Comparison of ENCODE assay signal across 10 cellular contexts in genomic region chrX:15301924-15302323, GRCh38. TPM values are rescaled to one million over a fixed set of nuclear protein-coding genes. Genes with fewer than 3 reads are reported as not detected.
A peak's percentile ranks its signal among the peaks of the same experiment; 100 is the strongest.
DNase-seq lines count a peak whose midpoint lies in the region; ATAC-seq and TF ChIP-seq lines count a peak whose summit lies in the region.
"Had no signal": no experiment of that assay in that cellular context is flagged by ENCODE, and none has a peak within 500 bp of the region (broad histone marks: within the 10 kb centered on the region; RNA-seq: fewer than 3 reads in every experiment).

No MANE protein-coding gene starts in this region.

- no peaks in the 10 kb centered on the region for H3K4me1 ChIP-seq in left lung
- H3K4me1 ChIP-seq in vagina = no peaks in the 10 kb centered on the region

- no peak overlapping the region for H3K27ac Mint-ChIP-seq in activated CD8-positive, alpha-beta T cell treated with anti-CD3 and anti-CD28 coated beads, Interleukin-2, amount 10 ng/mL, durations not matched to agents 7 days and 5 days
- H3K27ac Mint-ChIP-seq: stimulated activated naive CD8-positive, alpha-beta T cell treated with anti-CD3 and anti-CD28 coated beads, Interleukin-15, Interleukin-2, amounts not matched to agents 100 ng/mL and 50 ng/mL, for 24 hours had no signal

- H3K27ac ChIP-seq in left lung = peak overlapping the region; percentile 33 to 37
- no peak overlapping the region for H3K27ac ChIP-seq in vagina
- no peak overlapping the region for H3K27ac ChIP-seq in WERI-Rb-1

- TF ChIP-seq CTCF in AG10803 (conservative IDR thresholded peaks at IDR 0.05; ENCODE audit: low read length) (no peak), left lung (IDR thresholded peaks at IDR 0.05) (no peak), vagina (IDR thresholded peaks at IDR 0.05) (no peak), WERI-Rb-1 (IDR thresholded peaks at IDR 0.05; ENCODE audit: low read depth, low read length) (no peak)

- no peaks in the 10 kb centered on the region for H3K27me3 ChIP-seq in left lung
- H3K27me3 ChIP-seq in vagina = no peaks in the 10 kb centered on the region
- peaks cover 25% of the 10 kb centered on the region for H3K27me3 ChIP-seq in WERI-Rb-1 (ENCODE audit: insufficient read depth, low read depth, severe bottlenecking)

- POLR2A ChIA-PET in activated CD8-positive, alpha-beta T cell treated with anti-CD3 and anti-CD28 coated beads, Interleukin-2, amount 10 ng/mL, durations not matched to agents 7 days and 5 days (lab: Charles Lee) = no interaction called here

- peaks cover 12% of the 10 kb centered on the region for H3K4me1 Mint-ChIP-seq in activated CD8-positive, alpha-beta T cell treated with anti-CD3 and anti-CD28 coated beads, Interleukin-2, amount 10 ng/mL, durations not matched to agents 7 days and 5 days (ENCODE audit: low read depth)

- no peaks in the 10 kb centered on the region for H3K9me3 ChIP-seq in left lung
- H3K9me3 ChIP-seq in vagina = no peaks in the 10 kb centered on the region
- H3K9me3 ChIP-seq in WERI-Rb-1 (ENCODE audit: severe bottlenecking) = no peaks in the 10 kb centered on the region

- ATAC-seq in activated CD8-positive, alpha-beta T cell treated with anti-CD3 and anti-CD28 coated beads, Interleukin-2, amount 10 ng/mL, durations not matched to agents 7 days and 5 days = peak; percentile 39
- ATAC-seq in left lung (peak; percentile 86), HG03439 (IDR thresholded peaks at IDR 0.05; ENCODE audit: unreplicated experiment) (no peak)

- TF ChIP-seq POLR2A in vagina (IDR thresholded peaks at IDR 0.05) = no peak

- no peaks in the 10 kb centered on the region for H3K27me3 Mint-ChIP-seq in activated CD8-positive, alpha-beta T cell treated with anti-CD3 and anti-CD28 coated beads, Interleukin-2, amount 10 ng/mL, durations not matched to agents 7 days and 5 days (ENCODE audit: low read depth)
- H3K27me3 Mint-ChIP-seq: stimulated activated naive CD8-positive, alpha-beta T cell treated with anti-CD3 and anti-CD28 coated beads, Interleukin-15, Interleukin-2, amounts not matched to agents 100 ng/mL and 50 ng/mL, for 24 hours had no signal

- no peak overlapping the region for H3K4me3 Mint-ChIP-seq in activated CD8-positive, alpha-beta T cell treated with anti-CD3 and anti-CD28 coated beads, Interleukin-2, amount 10 ng/mL, durations not matched to agents 7 days and 5 days
- H3K4me3 Mint-ChIP-seq: stimulated activated naive CD8-positive, alpha-beta T cell treated with anti-CD3 and anti-CD28 coated beads, Interleukin-15, Interleukin-2, amounts not matched to agents 100 ng/mL and 50 ng/mL, for 24 hours had no signal

- no peaks in the 10 kb centered on the region for H3K36me3 ChIP-seq in left lung
- H3K36me3 ChIP-seq in vagina = no peaks in the 10 kb centered on the region
- no peaks in the 10 kb centered on the region for H3K36me3 ChIP-seq in WERI-Rb-1

- no peak overlapping the region for H3K4me3 ChIP-seq in AG10803 (ENCODE audit: low read length)
- no peak overlapping the region for H3K4me3 ChIP-seq in left lung
- no peak overlapping the region for H3K4me3 ChIP-seq in vagina
- H3K4me3 ChIP-seq in WERI-Rb-1 (ENCODE audit: low read depth, low read length) = no peak overlapping the region

- CTCF ChIA-PET in activated CD8-positive, alpha-beta T cell treated with anti-CD3 and anti-CD28 coated beads, Interleukin-2, amount 10 ng/mL, durations not matched to agents 7 days and 5 days (lab: Charles Lee) = interaction anchor here (1.0 to 2.0 kb wide), 3 partner anchors 11 to 165 kb away, joined by 4 to 5 read pairs (median 5); no protein-coding TSS in a partner anchor

- intact Hi-C loops in left lung (cut with DNase I) (no loop called here), vagina (cut with DNase I) (no loop called here)

- H3K9me3 Mint-ChIP-seq in activated CD8-positive, alpha-beta T cell treated with anti-CD3 and anti-CD28 coated beads, Interleukin-2, amount 10 ng/mL, durations not matched to agents 7 days and 5 days (ENCODE audit: insufficient read depth) = no peaks in the 10 kb centered on the region
- H3K9me3 Mint-ChIP-seq: stimulated activated naive CD8-positive, alpha-beta T cell treated with anti-CD3 and anti-CD28 coated beads, Interleukin-15, Interleukin-2, amounts not matched to agents 100 ng/mL and 50 ng/mL, for 24 hours had no signal

- H3K36me3 Mint-ChIP-seq in activated CD8-positive, alpha-beta T cell treated with anti-CD3 and anti-CD28 coated beads, Interleukin-2, amount 10 ng/mL, durations not matched to agents 7 days and 5 days (ENCODE audit: low read depth) = no peaks in the 10 kb centered on the region

- DNase-seq in AG10803 (ENCODE audit: low read depth) (peak; percentile 40), HCEC 1CT (peak; percentile 56), left lung (peak in 1 of 2 donors; percentile 81), vagina (ENCODE audit: extremely low spot score in 2 of 2) (no peak), islet precursor cell (no peak), WERI-Rb-1 (no peak)
- peak; percentile 44 for DNase-seq in activated CD8-positive, alpha-beta T cell treated with anti-CD3 and anti-CD28 coated beads, Interleukin-2, amount 10 ng/mL, durations not matched to agents 7 days and 5 days

RNA-seq across cellular contexts. Expression of gene ASB11, which starts 13.5 kb away (rescaled TPM):
- total RNA-seq in activated CD8-positive, alpha-beta T cell treated with anti-CD3 and anti-CD28 coated beads, Interleukin-2, amount 10 ng/mL, durations not matched to agents 7 days and 5 days = not detected
- total RNA-seq in left lung = under 1 TPM; 0.13 to 0.17 TPM
- not detected for total RNA-seq in vagina
- total RNA-seq: kidney epithelial cell had no signal

RNA-seq across cellular contexts. Expression of gene ASB9, which starts 32.0 kb away (rescaled TPM):
- total RNA-seq in activated CD8-positive, alpha-beta T cell treated with anti-CD3 and anti-CD28 coated beads, Interleukin-2, amount 10 ng/mL, durations not matched to agents 7 days and 5 days = under 1 TPM; 0.18 to 0.34 TPM
- total RNA-seq in left lung (1 to 10 TPM; 2.7 to 4.3 TPM), vagina (2.0 TPM)

RNA-seq across cellular contexts. Expression of gene PIGA, which starts 33.4 kb away (rescaled TPM):
- total RNA-seq in activated CD8-positive, alpha-beta T cell treated with anti-CD3 and anti-CD28 coated beads, Interleukin-2, amount 10 ng/mL, durations not matched to agents 7 days and 5 days = 10 to 100 TPM; 19.0 to 20.9 TPM
- 100 to 1,000 TPM in 1 of 2 donors, 10 to 100 TPM in 1; 26.5 to 103 TPM for total RNA-seq in left lung
- total RNA-seq in vagina = 8.8 TPM

Comparison
In these comparisons a context has a peak if more than half of its experiments do, and no peak if none do; other contexts are left out.
1. DNase-seq: peak in AG10803 (single experiment), HCEC 1CT (single experiment) and activated CD8-positive, alpha-beta T cell treated with anti-CD3 and anti-CD28 coated beads, Interleukin-2, amount 10 ng/mL, durations not matched to agents 7 days and 5 days (single experiment); none in vagina (0 of 2), islet precursor cell (single experiment) and WERI-Rb-1 (single experiment).
2. H3K27ac ChIP-seq: peak in left lung (2 of 2); none in vagina (single experiment) and WERI-Rb-1 (single experiment).